9 cellular contexts compared by ENCODE assay signal in the genomic region with DNA sequence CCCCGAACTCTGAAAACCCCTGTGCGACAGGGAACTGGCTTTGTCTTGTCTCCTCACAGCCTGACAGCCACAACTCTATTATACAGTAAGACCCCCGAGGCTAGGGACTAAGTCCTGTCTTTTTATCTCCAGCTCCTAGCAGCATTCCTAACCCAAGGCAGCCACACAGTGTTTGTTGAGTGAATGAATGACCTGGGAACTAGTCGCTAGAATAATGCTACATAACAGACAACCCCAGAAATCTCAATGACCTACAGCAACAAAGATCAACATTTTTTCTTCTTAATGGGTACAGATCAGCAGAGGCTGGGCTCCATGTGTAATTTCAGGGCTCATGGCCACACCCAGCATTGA.
DNase-seq lines count a peak whose midpoint lies in the region; ATAC-seq and TF ChIP-seq lines count a peak whose summit lies in the region.
"Had no signal": no experiment of that assay in that cellular context is flagged by ENCODE, and none has a peak within 500 bp of the region (broad histone marks: within the 10 kb centered on the region; RNA-seq: fewer than 3 reads in every experiment).

No MANE protein-coding gene starts in this region.

- H3K4me3 Mint-ChIP-seq in activated naive CD4-positive, alpha-beta T cell treated with anti-CD3 and anti-CD28 coated beads for 36 hours = peak overlapping the region; percentile 76
- H3K4me3 Mint-ChIP-seq in mesothelial cell of epicardium = peak overlapping the region; percentile 63

- H3K27me3 ChIP-seq in body of pancreas (no peaks in the 10 kb centered on the region), tibial artery (no peaks in the 10 kb centered on the region)

- 67 to 68% methylated on average over 3 to 4 of the region's 4 CpGs for WGBS in body of pancreas, 2 donors

- no peak for TF ChIP-seq POLR2A in body of pancreas (IDR thresholded peaks at IDR 0.05)

- no peaks in the 10 kb centered on the region for H3K36me3 Mint-ChIP-seq in activated naive CD4-positive, alpha-beta T cell treated with anti-CD3 and anti-CD28 coated beads for 36 hours (ENCODE audit: low read depth)
- H3K36me3 Mint-ChIP-seq in mesothelial cell of epicardium = no peaks in the 10 kb centered on the region

- no peak overlapping the region for H3K4me3 ChIP-seq in body of pancreas
- H3K4me3 ChIP-seq in tibial artery = peak overlapping the region; percentile 50 to 59

- no peaks in the 10 kb centered on the region for H3K27me3 Mint-ChIP-seq in activated naive CD4-positive, alpha-beta T cell treated with anti-CD3 and anti-CD28 coated beads for 36 hours (ENCODE audit: low read depth)
- peaks cover 66% of the 10 kb centered on the region for H3K27me3 Mint-ChIP-seq in mesothelial cell of epicardium (ENCODE audit: low read depth)

- no peak for ATAC-seq in body of pancreas
- ATAC-seq in GM19467 (IDR thresholded peaks at IDR 0.05; ENCODE audit: unreplicated experiment) = no peak

- H3K36me3 ChIP-seq in body of pancreas (replicated peaks in 1 of 2; ENCODE audit: insufficient read depth in 1 of 2, low read depth in 2 of 2) = no peaks in the 10 kb centered on the region
- no peaks in the 10 kb centered on the region for H3K36me3 ChIP-seq in tibial artery

- no peaks in the 10 kb centered on the region for H3K9me3 Mint-ChIP-seq in activated naive CD4-positive, alpha-beta T cell treated with anti-CD3 and anti-CD28 coated beads for 36 hours
- no peaks in the 10 kb centered on the region for H3K9me3 Mint-ChIP-seq in mesothelial cell of epicardium

- CTCF ChIA-PET in activated naive CD4-positive, alpha-beta T cell treated with anti-CD3 and anti-CD28 coated beads for 36 hours (lab: Charles Lee) = no interaction called here

- no peak overlapping the region for H3K27ac Mint-ChIP-seq in activated naive CD4-positive, alpha-beta T cell treated with anti-CD3 and anti-CD28 coated beads for 36 hours
- H3K27ac Mint-ChIP-seq in mesothelial cell of epicardium = peak overlapping the region; percentile 15

- DNase-seq in activated naive CD4-positive, alpha-beta T cell treated with anti-CD3 and anti-CD28 coated beads for 36 hours = no peak
- DNase-seq in activated naive CD4-positive, alpha-beta T cell treated with anti-CD3 and anti-CD28 coated beads, Interleukin-2, amount 50 U/mL, for 16 hours = no peak
- DNase-seq in body of pancreas (no peak), mesothelial cell of epicardium (ENCODE audit: low spot score in 2 of 2, unreplicated experiment in 2 of 2) (no peak), tibial artery (no peak), COR-L47 (lab: John Stamatoyannopoulos, UW) (no peak), ecto neural progenitor cell (ENCODE audit: low spot score) (no peak)
- DNase-seq: NCI-H1930 had no signal

- H3K27ac ChIP-seq in body of pancreas = peak overlapping the region in 3 of 4 donors; percentile 32 to 53 (median 49)
- H3K27ac ChIP-seq in tibial artery = peak overlapping the region; percentile 76 to 92

- H3K4me1 ChIP-seq in body of pancreas (peaks cover 13% of the 10 kb centered on the region), tibial artery (peaks cover 0 to 17% (median 11%) of the 10 kb centered on the region in 4 donors)

- intact Hi-C loops in activated naive CD4-positive, alpha-beta T cell treated with anti-CD3 and anti-CD28 coated beads for 36 hours (cut with micrococcal nuclease) = no loop called here
- intact Hi-C loops in body of pancreas (cut with DNase I) = no loop called here
- intact Hi-C loops in tibial artery (cut with DNase I; ENCODE audit: low total_unique reads) = no loop called here

- no peak for TF ChIP-seq CTCF in body of pancreas (IDR thresholded peaks at IDR 0.05)
- no peak for TF ChIP-seq CTCF in mesothelial cell of epicardium (IDR thresholded peaks at IDR 0.05; ENCODE audit: unreplicated experiment)
- TF ChIP-seq CTCF in tibial artery (IDR thresholded peaks at IDR 0.05) = no peak

- H3K9me3 ChIP-seq in body of pancreas (no peaks in the 10 kb centered on the region), tibial artery (no peaks in the 10 kb centered on the region)

- peaks cover 54% of the 10 kb centered on the region for H3K4me1 Mint-ChIP-seq in activated naive CD4-positive, alpha-beta T cell treated with anti-CD3 and anti-CD28 coated beads for 36 hours (ENCODE audit: low read depth)
- H3K4me1 Mint-ChIP-seq in mesothelial cell of epicardium = peaks cover 25% of the 10 kb centered on the region

Comparison
In these comparisons a context has a peak if more than half of its experiments do, and no peak if none do; other contexts are left out.
1. H3K4me3 ChIP-seq: peak in tibial artery (2 of 2); none in body of pancreas (0 of 2).